ENCODE assay signal across 11 cellular contexts in genomic region chr14:66038214-66038977, GRCh38.
DNase-seq lines count a peak whose midpoint lies in the region; ATAC-seq and TF ChIP-seq lines count a peak whose summit lies in the region.
"Had no signal": no experiment of that assay in that cellular context is flagged by ENCODE, and none has a peak within 500 bp of the region (broad histone marks: within the 10 kb centered on the region; RNA-seq: fewer than 3 reads in every experiment).

No MANE protein-coding gene starts in this region.

- peak; percentile 78 for DNase-seq in SIG-M5 treated with dmso at 0.1 percent for 504 hours (lab: John Stamatoyannopoulos, UW; ENCODE audit: unreplicated experiment)
- DNase-seq in SIG-M5 (lab: John Stamatoyannopoulos, UW): no peak
- peak in 1 of 2 donors; percentile 33 for DNase-seq in left lung
- DNase-seq in HuH-7.5 (ENCODE audit: low spot score): no peak
- no peak for DNase-seq in iPS-NIHi11 (ENCODE audit: low spot score)
- DNase-seq in activated CD4-positive, alpha-beta T cell treated with anti-CD3 and anti-CD28 coated beads, Interleukin-2, amount 10 ng/mL, durations not matched to agents 24 days and 14 days: no peak
- DNase-seq: NCI-H2029 had no signal

- H3K27ac Mint-ChIP-seq in dendritic cell treated with granulocyte-macrophage colony-stimulating factor and Interleukin-4, amounts not matched to agents 40 ng/mL and 50 ng/mL, for 4 days: peak overlapping the region; percentile 63
- H3K27ac Mint-ChIP-seq in activated CD4-positive, alpha-beta T cell treated with anti-CD3 and anti-CD28 coated beads, Interleukin-2, amount 10 ng/mL, durations not matched to agents 24 days and 14 days: no peak overlapping the region

- no peak overlapping the region for H3K4me3 ChIP-seq in left lung
- H3K4me3 ChIP-seq: body of pancreas had no signal

- intact Hi-C loops in dendritic cell treated with granulocyte-macrophage colony-stimulating factor and Interleukin-4, amounts not matched to agents 40 ng/mL and 50 ng/mL, for 4 days (cut with micrococcal nuclease): no loop called here
- intact Hi-C loops in left lung (cut with DNase I): no loop called here
- intact Hi-C loops in activated CD4-positive, alpha-beta T cell treated with anti-CD3 and anti-CD28 coated beads, Interleukin-2, amount 10 ng/mL, durations not matched to agents 24 days and 14 days (cut with micrococcal nuclease): no loop called here

- H3K4me1 ChIP-seq in left lung: peaks cover 0 to 4% of the 10 kb centered on the region in 2 donors
- H3K4me1 ChIP-seq: body of pancreas had no signal

- no peaks in the 10 kb centered on the region for H3K27me3 Mint-ChIP-seq in dendritic cell treated with granulocyte-macrophage colony-stimulating factor and Interleukin-4, amounts not matched to agents 40 ng/mL and 50 ng/mL, for 4 days
- peaks cover 7% of the 10 kb centered on the region for H3K27me3 Mint-ChIP-seq in activated CD4-positive, alpha-beta T cell treated with anti-CD3 and anti-CD28 coated beads, Interleukin-2, amount 10 ng/mL, durations not matched to agents 24 days and 14 days

- H3K4me3 Mint-ChIP-seq in dendritic cell treated with granulocyte-macrophage colony-stimulating factor and Interleukin-4, amounts not matched to agents 40 ng/mL and 50 ng/mL, for 4 days: no peak overlapping the region
- H3K4me3 Mint-ChIP-seq in activated CD4-positive, alpha-beta T cell treated with anti-CD3 and anti-CD28 coated beads, Interleukin-2, amount 10 ng/mL, durations not matched to agents 24 days and 14 days: no peak overlapping the region

- H3K27me3 ChIP-seq in left lung: no peaks in the 10 kb centered on the region
- H3K27me3 ChIP-seq: body of pancreas had no signal

- H3K36me3 Mint-ChIP-seq in dendritic cell treated with granulocyte-macrophage colony-stimulating factor and Interleukin-4, amounts not matched to agents 40 ng/mL and 50 ng/mL, for 4 days (ENCODE audit: low read depth): no peaks in the 10 kb centered on the region
- no peaks in the 10 kb centered on the region for H3K36me3 Mint-ChIP-seq in activated CD4-positive, alpha-beta T cell treated with anti-CD3 and anti-CD28 coated beads, Interleukin-2, amount 10 ng/mL, durations not matched to agents 24 days and 14 days (ENCODE audit: low read depth)

- H3K4me1 Mint-ChIP-seq in dendritic cell treated with granulocyte-macrophage colony-stimulating factor and Interleukin-4, amounts not matched to agents 40 ng/mL and 50 ng/mL, for 4 days (ENCODE audit: low read depth): peaks cover 12% of the 10 kb centered on the region
- no peaks in the 10 kb centered on the region for H3K4me1 Mint-ChIP-seq in activated CD4-positive, alpha-beta T cell treated with anti-CD3 and anti-CD28 coated beads, Interleukin-2, amount 10 ng/mL, durations not matched to agents 24 days and 14 days

- no peak overlapping the region for H3K27ac ChIP-seq in left lung
- H3K27ac ChIP-seq: body of pancreas, VCaP had no signal

- ATAC-seq in left lung (peak; percentile 99), GM21825 (IDR thresholded peaks at IDR 0.05; ENCODE audit: unreplicated experiment) (no peak)
- ATAC-seq: body of pancreas had no signal

- H3K9me3 ChIP-seq in left lung: no peaks in the 10 kb centered on the region
- H3K9me3 ChIP-seq: body of pancreas had no signal

- peaks cover 11% of the 10 kb centered on the region for H3K9me3 Mint-ChIP-seq in dendritic cell treated with granulocyte-macrophage colony-stimulating factor and Interleukin-4, amounts not matched to agents 40 ng/mL and 50 ng/mL, for 4 days
- H3K9me3 Mint-ChIP-seq in activated CD4-positive, alpha-beta T cell treated with anti-CD3 and anti-CD28 coated beads, Interleukin-2, amount 10 ng/mL, durations not matched to agents 24 days and 14 days: peaks cover 12% of the 10 kb centered on the region

- H3K36me3 ChIP-seq in left lung: no peaks in the 10 kb centered on the region

- no peak for TF ChIP-seq CTCF in left lung (IDR thresholded peaks at IDR 0.05)
